ENCODE assay signal across 15 cellular contexts in the genomic region with DNA sequence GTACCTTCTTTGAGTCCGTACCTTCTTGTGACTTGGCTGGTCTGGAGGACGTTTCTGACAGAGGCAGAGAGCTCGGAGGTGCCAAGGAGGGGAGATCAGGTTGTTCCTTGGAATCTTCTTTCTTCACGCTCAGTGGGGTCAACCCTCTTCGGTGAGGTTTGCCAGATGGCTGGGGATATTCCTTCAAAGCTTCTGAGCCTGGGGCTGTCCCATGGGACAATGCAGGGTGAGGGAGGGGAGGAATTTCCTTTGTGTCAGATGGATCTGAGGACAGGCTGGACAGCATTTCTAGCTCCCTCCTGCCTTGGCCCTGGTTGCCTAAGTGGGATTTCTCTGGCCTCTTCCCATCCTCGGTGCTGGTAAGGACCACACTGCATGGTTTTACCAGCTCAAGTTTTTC.
"Had no signal": no experiment of that assay in that cellular context is flagged by ENCODE, and none has a peak within 500 bp of the region (broad histone marks: within the 10 kb centered on the region; RNA-seq: fewer than 3 reads in every experiment).

No MANE protein-coding gene starts in this region.

- H3K4me3 Mint-ChIP-seq: activated CD4-positive, alpha-beta T cell treated with anti-CD3 and anti-CD28 coated beads, Interleukin-2, amount 10 ng/mL, durations not matched to agents 7 days and 5 days; activated T-cell treated with anti-CD3 and anti-CD28 coated beads, Interleukin-2, amount 50 U/mL, for 4 hours; dendritic cell treated with granulocyte-macrophage colony-stimulating factor and Interleukin-4, amounts not matched to agents 40 ng/mL and 50 ng/mL, for 4 days; effector memory CD8-positive, alpha-beta T cell; natural killer cell treated with Interleukin-12 subunit alpha and Interleukin-12 subunit beta and Interleukin-15 and Interleukin-18, amount 100 ng/mL, for 72 hours; T-helper 2 cell treated with Interferon-gamma antibody and Interleukin-4, amounts not matched to agents 5 μg/mL and 100 μg/mL, for 36 hours had no signal

- H3K27me3 Mint-ChIP-seq: activated CD4-positive, alpha-beta T cell treated with anti-CD3 and anti-CD28 coated beads, Interleukin-2, amount 10 ng/mL, durations not matched to agents 7 days and 5 days; dendritic cell treated with granulocyte-macrophage colony-stimulating factor and Interleukin-4, amounts not matched to agents 40 ng/mL and 50 ng/mL, for 4 days; effector memory CD8-positive, alpha-beta T cell; natural killer cell treated with Interleukin-12 subunit alpha and Interleukin-12 subunit beta and Interleukin-15 and Interleukin-18, amount 100 ng/mL, for 72 hours had no signal

- H3K27ac Mint-ChIP-seq: activated CD4-positive, alpha-beta T cell treated with anti-CD3 and anti-CD28 coated beads, Interleukin-2, amount 10 ng/mL, durations not matched to agents 7 days and 5 days; dendritic cell treated with granulocyte-macrophage colony-stimulating factor and Interleukin-4, amounts not matched to agents 40 ng/mL and 50 ng/mL, for 4 days had no signal

- H3K36me3 Mint-ChIP-seq: natural killer cell treated with Interleukin-12 subunit alpha and Interleukin-12 subunit beta and Interleukin-15 and Interleukin-18, amount 100 ng/mL, for 72 hours had no signal

- H3K27ac ChIP-seq: epithelial cell of prostate, heart right ventricle, tibial nerve had no signal

- ATAC-seq: activated naive CD4-positive, alpha-beta T cell treated with anti-CD3 and anti-CD28 coated beads, Interleukin-2, amount 50 U/mL, for 72 hours; activated T-cell treated with anti-CD3 and anti-CD28 coated beads, Interleukin-2, amount 50 U/mL, for 4 hours; effector memory CD8-positive, alpha-beta T cell; heart right ventricle had no signal

- H3K27me3 ChIP-seq: heart right ventricle, tibial nerve had no signal

- DNase-seq: activated CD4-positive, alpha-beta T cell treated with anti-CD3 and anti-CD28 coated beads, Interleukin-2, amount 10 ng/mL, durations not matched to agents 7 days and 5 days; activated CD4-positive, CD25-positive, alpha-beta regulatory T cell; activated gamma-delta T cell; activated T-cell treated with anti-CD3 and anti-CD28 coated beads, Interleukin-2, amount 50 U/mL, for 4 hours; effector memory CD8-positive, alpha-beta T cell; heart right ventricle; stimulated activated CD4-positive, alpha-beta T cell treated with anti-CD3 and anti-CD28 coated beads, Interleukin-4, amount 100 ng/mL, for 1 hour; stimulated activated naive CD4-positive, alpha-beta T cell treated with Interleukin-2 at 50 U/mL for 16 hours; substantia nigra had no signal

- H3K4me1 ChIP-seq: heart right ventricle, tibial nerve had no signal

- H3K9me3 Mint-ChIP-seq: activated CD4-positive, alpha-beta T cell treated with anti-CD3 and anti-CD28 coated beads, Interleukin-2, amount 10 ng/mL, durations not matched to agents 7 days and 5 days; activated naive CD4-positive, alpha-beta T cell treated with anti-CD3 and anti-CD28 coated beads, Interleukin-2, amount 50 U/mL, for 72 hours; activated T-cell treated with anti-CD3 and anti-CD28 coated beads, Interleukin-2, amount 50 U/mL, for 4 hours; dendritic cell treated with granulocyte-macrophage colony-stimulating factor and Interleukin-4, amounts not matched to agents 40 ng/mL and 50 ng/mL, for 4 days; effector memory CD8-positive, alpha-beta T cell; natural killer cell treated with Interleukin-12 subunit alpha and Interleukin-12 subunit beta and Interleukin-15 and Interleukin-18, amount 100 ng/mL, for 72 hours; T-helper 2 cell treated with Interferon-gamma antibody and Interleukin-4, amounts not matched to agents 5 μg/mL and 100 μg/mL, for 36 hours had no signal

- H3K9me3 ChIP-seq: heart right ventricle, tibial nerve had no signal

- H3K4me3 ChIP-seq: heart right ventricle, tibial nerve had no signal
